In genomic region chr19:58097349-58097748, GRCh38 we compare ENCODE assay signal across 8 cellular contexts. TPM values are rescaled to one million over a fixed set of nuclear protein-coding genes. Genes with fewer than 3 reads are reported as not detected.
DNase-seq lines count a peak whose midpoint lies in the region; ATAC-seq, FAIRE-seq and TF ChIP-seq lines count a peak whose summit lies in the region.

No MANE protein-coding gene starts in this region.

- no peak for TF ChIP-seq EP300 in HepG2 (IDR thresholded peaks at IDR 0.05; ENCODE audit: low read depth in 2 of 2, low read length in 2 of 2)
- TF ChIP-seq EP300 in HepG2 (CRISPR knock-in tag; IDR thresholded peaks at IDR 0.05; ENCODE audit: borderline replicate concordance), result no peak

- H3K4me3 Mint-ChIP-seq in natural killer cell, result peak overlapping the region; percentile 88

- intact Hi-C loops in HepG2 (cut with micrococcal nuclease; ENCODE audit: unreplicated experiment), result no loop called here
- intact Hi-C loops in natural killer cell (cut with micrococcal nuclease), result no loop called here
- intact Hi-C loops in aorta (cut with DNase I), result loop anchor here in 1 of 2 donors (5.0 kb wide), 1 partner anchor 40 kb away; the partner anchor contains the start of gene ZNF135
- intact Hi-C loops in head of caudate nucleus (cut with DNase I), result loop anchor here (10.0 kb wide), 1 partner anchor 57 kb away; the partner anchor contains the start of gene ZNF329

- no peak for FAIRE-seq in HepG2 (lab: Jason Lieb, UNC)

- no peaks in the 10 kb centered on the region for H3K36me3 ChIP-seq in liver (ENCODE audit: control insufficient read depth in 4 of 4, insufficient read depth in 3 of 4, low read depth in 1 of 4, low read length in 3 of 4)
- no peaks in the 10 kb centered on the region for H3K36me3 ChIP-seq in HepG2 (replicated peaks in 1 of 2; ENCODE audit: control insufficient read depth in 1 of 2, insufficient read depth in 2 of 2, low read length in 2 of 2)
- peaks cover 5% of the 10 kb centered on the region for H3K36me3 ChIP-seq in ectodermal cell (ENCODE audit: control insufficient read depth, insufficient read depth, low read length)
- no peaks in the 10 kb centered on the region for H3K36me3 ChIP-seq in aorta (ENCODE audit: control insufficient read depth in 1 of 2, insufficient read depth in 2 of 2, low read length in 1 of 2)

- TF ChIP-seq POLR2A in HepG2 (IDR thresholded peaks at IDR 0.05; ENCODE audit: insufficient read depth in 1 of 2, low read depth in 2 of 2, low read length in 2 of 2), result no peak

- H3K4me2 ChIP-seq in HepG2 (ENCODE audit: low read depth, low read length), result no peak overlapping the region

- no peak overlapping the region for H3K27ac ChIP-seq in liver (ENCODE audit: low read depth in 1 of 2, low read length in 2 of 2)
- H3K27ac ChIP-seq in HepG2 (ENCODE audit: extremely low read length, insufficient read depth, low read length), result no peak overlapping the region
- H3K27ac ChIP-seq in ectodermal cell (ENCODE audit: insufficient read depth, low read depth, low read length, poor library complexity, severe bottlenecking), result peak overlapping the region; percentile 99
- H3K27ac ChIP-seq in aorta (ENCODE audit: low read depth in 1 of 2, low read length in 2 of 2), result no peak overlapping the region

- no peaks in the 10 kb centered on the region for H4K20me1 ChIP-seq in HepG2 (ENCODE audit: insufficient read depth, low read length)

- ATAC-seq in HepG2, result no peak
- no peak for ATAC-seq in natural killer cell
- no peak for ATAC-seq in aorta (ENCODE audit: low FRiP score)
- ATAC-seq in HG02642 (IDR thresholded peaks at IDR 0.05; ENCODE audit: poor library complexity, unreplicated experiment), result no peak

- peaks cover 3 to 8% of the 10 kb centered on the region in 2 donors for H3K9me3 Mint-ChIP-seq in natural killer cell

- POLR2A ChIA-PET in HepG2 (lab: Yijun Ruan, JAX), result no interaction called here

- H2AFZ ChIP-seq in HepG2 (ENCODE audit: low read length), result no peak overlapping the region

- peak overlapping the region; percentile 27 to 92 (median 38) for H3K4me3 ChIP-seq in liver (ENCODE audit: low read depth in 1 of 3, low read length in 3 of 3)
- no peak overlapping the region for H3K4me3 ChIP-seq in HepG2 (replicated peaks in 1 of 3; ENCODE audit: insufficient read depth in 1 of 3, low read depth in 2 of 3, low read length in 3 of 3)
- H3K4me3 ChIP-seq in ectodermal cell (ENCODE audit: insufficient read depth, low read depth, low read length), result peak overlapping the region; percentile 76
- H3K4me3 ChIP-seq in aorta (ENCODE audit: low read length in 2 of 2), result peak overlapping the region; percentile 62 to 88

- in situ Hi-C loops in HepG2 (cut with HindIII; ENCODE audit: extremely low pct_ligation_motif_present, low pct_unique_long_range_greater_than_20kb), result no loop called here

- no TSS peak for BruUV-seq in HepG2 (replicated peaks; lab: Mats Ljungman, UMichigan)

- H3K27ac Mint-ChIP-seq in natural killer cell, result peak overlapping the region; percentile 98 to 99

- H3K9me3 ChIP-seq in liver (ENCODE audit: control insufficient read depth in 4 of 4, low read length in 3 of 4) (peaks cover 17 to 32% (median 24%) of the 10 kb centered on the region in 4 donors), HepG2 (ENCODE audit: low read length) (peaks cover 89% of the 10 kb centered on the region), ectodermal cell (ENCODE audit: control insufficient read depth, low read length) (no peaks in the 10 kb centered on the region), aorta (ENCODE audit: control insufficient read depth, low read length) (no peaks in the 10 kb centered on the region)

- H3K9ac ChIP-seq in liver (ENCODE audit: low read depth in 1 of 2, low read length in 2 of 2), result no peak overlapping the region
- H3K9ac ChIP-seq in HepG2 (ENCODE audit: insufficient read depth, low read depth, low read length), result no peak overlapping the region

- CTCF ChIA-PET in HepG2 (lab: Yijun Ruan, JAX; ENCODE audit: low intra/inter-chr PET ratio, low total read pairs), result no interaction called here

- H3K4me1 ChIP-seq in liver (ENCODE audit: control insufficient read depth in 4 of 4, insufficient read depth in 4 of 4, low read length in 3 of 4) (peaks cover 0 to 6% (median 3%) of the 10 kb centered on the region in 4 donors), HepG2 (ENCODE audit: insufficient read depth, low read length) (no peaks in the 10 kb centered on the region), ectodermal cell (ENCODE audit: control insufficient read depth, insufficient read depth, low read length) (no peaks in the 10 kb centered on the region), aorta (ENCODE audit: control insufficient read depth in 1 of 2, insufficient read depth in 2 of 2, low read length in 2 of 2) (peaks cover 0 to 1% of the 10 kb centered on the region in 2 donors)

- H3K36me3 Mint-ChIP-seq in natural killer cell, result peaks cover 8% of the 10 kb centered on the region

- peaks cover 14 to 34% of the 10 kb centered on the region in 2 donors for H3K4me1 Mint-ChIP-seq in natural killer cell

- TF ChIP-seq RAD21 in liver (IDR thresholded peaks at IDR 0.05) (no peak), HepG2 (CRISPR knock-in tag; IDR thresholded peaks at IDR 0.05) (no peak)

- TF ChIP-seq CTCF in liver (IDR thresholded peaks at IDR 0.05; ENCODE audit: low read depth, low read length, missing input control) (no peak), HepG2 (CRISPR knock-in tag; IDR thresholded peaks at IDR 0.05) (no peak), natural killer cell (IDR thresholded peaks at IDR 0.05) (no peak)

- H3K27me3 Mint-ChIP-seq in natural killer cell (ENCODE audit: low read depth in 2 of 2), result peaks cover 0 to 3% of the 10 kb centered on the region in 2 donors

- no peak for DNase-seq in HepG2 (ENCODE audit: low spot score)
- DNase-seq in natural killer cell, result no peak
- DNase-seq in aorta, result no peak
- no peak for DNase-seq in head of caudate nucleus
- DNase-seq in NCI-H446 treated with DMSO at 0.1 percent for 48 hours (lab: John Stamatoyannopoulos, UW), result no peak

- no peaks in the 10 kb centered on the region for H3K79me2 ChIP-seq in HepG2 (ENCODE audit: insufficient read depth, low read length)

- H3K27me3 ChIP-seq in liver (ENCODE audit: control insufficient read depth in 4 of 4, insufficient read depth in 4 of 4, low read length in 3 of 4) (no peaks in the 10 kb centered on the region), HepG2 (ENCODE audit: control insufficient read depth in 1 of 2, insufficient read depth in 2 of 2, low read length in 2 of 2) (no peaks in the 10 kb centered on the region), ectodermal cell (ENCODE audit: control insufficient read depth, insufficient read depth, low read length, poor library complexity, severe bottlenecking) (no peaks in the 10 kb centered on the region), aorta (ENCODE audit: control insufficient read depth in 1 of 2, insufficient read depth in 2 of 2, low read length in 1 of 2) (no peaks in the 10 kb centered on the region)

- WGBS in liver, result 53% methylated on average over 8 of the region's 8 CpGs
- WGBS in HepG2 (ENCODE audit: low lambda C conversion rate), result 49% methylated on average over 7 of the region's 8 CpGs
- 63 to 66% methylated on average over 8 of the region's 8 CpGs for WGBS in ectodermal cell, 2 experiments
- WGBS in aorta, 2 donors, result 32 to 35% methylated on average over 7 to 8 of the region's 8 CpGs

RNA-seq across cellular contexts. Expression of gene ZSCAN18, which starts 0.7 kb away (rescaled TPM):
- total RNA-seq in liver (10 to 100 TPM; 13.1 to 21.7 TPM), HepG2 (2016; rRNA removed; fragmentation: Illumina TruSeq; extraction: Trizol) (not detected in 2 replicates), natural killer cell (10 to 100 TPM; 29.9 to 42.7 (median 35.9) TPM), aorta (10 to 100 TPM; 58.6 to 62.7 TPM)
- polyA plus RNA-seq in liver (10 to 100 TPM in 1 of 2 donors, 1 to 10 TPM in 1; 2.1 to 10.3 TPM), HepG2 (2011; rRNA removed) (0.10 TPM in 1 of 2 replicates, not detected in the other), aorta (100 to 1,000 TPM in 1 of 2 donors, 10 to 100 TPM in 1; 24.0 to 104 TPM)
- not detected in 2 replicates for total RNA-seq in HepG2 (2016; cell fraction: cytosol; rRNA removed; fragmentation: Illumina TruSeq; extraction: Trizol; ENCODE audit: low read depth)
- total RNA-seq in HepG2 (2016; cell fraction: insoluble cytoplasmic fraction; rRNA removed; fragmentation: Illumina TruSeq; extraction: Trizol), result not detected in 2 replicates
- total RNA-seq in HepG2 (2016; cell fraction: membrane; rRNA removed; fragmentation: Illumina TruSeq; extraction: Trizol), result not detected in 2 replicates
- not detected in 2 replicates for total RNA-seq in HepG2 (2016; cell fraction: nucleus; rRNA removed; fragmentation: Illumina TruSeq; extraction: Trizol)
- not detected in 2 replicates for polyA plus RNA-seq in HepG2 (2011; cell fraction: cytosol; rRNA removed)
- not detected in 2 replicates for polyA plus RNA-seq in HepG2 (2011; cell fraction: nucleus; rRNA removed)
- not detected in 2 replicates for polyA plus RNA-seq in HepG2 (2012)
- not detected in 2 replicates for polyA plus RNA-seq in HepG2 (2016; cell fraction: cytosol; fragmentation: Illumina TruSeq; extraction: Trizol; ENCODE audit: low read depth)
- not detected in 2 replicates for polyA plus RNA-seq in HepG2 (2016; cell fraction: insoluble cytoplasmic fraction; fragmentation: Illumina TruSeq; extraction: Trizol; ENCODE audit: low read depth)
- not detected in 2 replicates for polyA plus RNA-seq in HepG2 (2016; cell fraction: membrane; fragmentation: Illumina TruSeq; extraction: Trizol; ENCODE audit: low read depth)
- polyA plus RNA-seq in HepG2 (2016; cell fraction: nucleus; fragmentation: Illumina TruSeq; extraction: Trizol; ENCODE audit: insufficient read depth, low read depth), result not detected in 2 replicates
- not detected in 2 replicates for polyA minus RNA-seq in HepG2 (2011; rRNA and poly(A)+ RNA removed; ENCODE audit: low replicate concordance)
- not detected in 2 replicates for polyA minus RNA-seq in HepG2 (2011; cell fraction: cytosol; rRNA and poly(A)+ RNA removed)
- polyA minus RNA-seq in HepG2 (2011; cell fraction: nucleus; rRNA and poly(A)+ RNA removed), result not detected in 2 replicates
- polyA plus RNA-seq in ectodermal cell (2013, experiment 1 of 4), result 73.5 TPM
- 75.2 TPM for polyA plus RNA-seq in ectodermal cell (2013, experiment 2 of 4)
- polyA plus RNA-seq in ectodermal cell (2013, experiment 3 of 4), result 75.8 TPM
- polyA plus RNA-seq in ectodermal cell (2013, experiment 4 of 4), result 90.2 TPM

RNA-seq across cellular contexts. Expression of gene ZNF135, which starts 38.3 kb away (rescaled TPM):
- total RNA-seq in liver, result 1 to 10 TPM in 1 of 2 donors, under 1 TPM in 1; 0.42 to 1.5 TPM
- under 1 TPM; 0.31 to 0.42 TPM for polyA plus RNA-seq in liver
- not detected in 2 replicates for total RNA-seq in HepG2 (2016; rRNA removed; fragmentation: Illumina TruSeq; extraction: Trizol)
- not detected in 2 replicates for total RNA-seq in HepG2 (2016; cell fraction: cytosol; rRNA removed; fragmentation: Illumina TruSeq; extraction: Trizol; ENCODE audit: low read depth)
- not detected in 2 replicates for total RNA-seq in HepG2 (2016; cell fraction: insoluble cytoplasmic fraction; rRNA removed; fragmentation: Illumina TruSeq; extraction: Trizol)
- total RNA-seq in HepG2 (2016; cell fraction: membrane; rRNA removed; fragmentation: Illumina TruSeq; extraction: Trizol), result not detected in 2 replicates
- not detected in 2 replicates for total RNA-seq in HepG2 (2016; cell fraction: nucleus; rRNA removed; fragmentation: Illumina TruSeq; extraction: Trizol)
- not detected in 2 replicates for polyA plus RNA-seq in HepG2 (2011; rRNA removed)
- not detected in 2 replicates for polyA plus RNA-seq in HepG2 (2011; cell fraction: cytosol; rRNA removed)
- not detected in 2 replicates for polyA plus RNA-seq in HepG2 (2011; cell fraction: nucleus; rRNA removed)
- polyA plus RNA-seq in HepG2 (2012), result not detected in 2 replicates
- not detected in 2 replicates for polyA plus RNA-seq in HepG2 (2016; cell fraction: cytosol; fragmentation: Illumina TruSeq; extraction: Trizol; ENCODE audit: low read depth)
- not detected in 2 replicates for polyA plus RNA-seq in HepG2 (2016; cell fraction: insoluble cytoplasmic fraction; fragmentation: Illumina TruSeq; extraction: Trizol; ENCODE audit: low read depth)
- not detected in 2 replicates for polyA plus RNA-seq in HepG2 (2016; cell fraction: membrane; fragmentation: Illumina TruSeq; extraction: Trizol; ENCODE audit: low read depth)
- polyA plus RNA-seq in HepG2 (2016; cell fraction: nucleus; fragmentation: Illumina TruSeq; extraction: Trizol; ENCODE audit: insufficient read depth, low read depth), result not detected in 2 replicates
- not detected in 2 replicates for polyA minus RNA-seq in HepG2 (2011; rRNA and poly(A)+ RNA removed; ENCODE audit: low replicate concordance)
- polyA minus RNA-seq in HepG2 (2011; cell fraction: cytosol; rRNA and poly(A)+ RNA removed), result not detected in 2 replicates
- polyA minus RNA-seq in HepG2 (2011; cell fraction: nucleus; rRNA and poly(A)+ RNA removed), result not detected in 2 replicates
- polyA plus RNA-seq in ectodermal cell (2013, experiment 1 of 4), result 6.6 TPM
- polyA plus RNA-seq in ectodermal cell (2013, experiment 2 of 4), result 7.0 TPM
- polyA plus RNA-seq in ectodermal cell (2013, experiment 3 of 4), result 5.4 TPM
- 6.8 TPM for polyA plus RNA-seq in ectodermal cell (2013, experiment 4 of 4)
- total RNA-seq in natural killer cell, result 1 to 10 TPM; 1.6 to 4.3 (median 4.3) TPM
- total RNA-seq in aorta, result 1 to 10 TPM; 3.4 to 6.6 TPM
- 10 to 100 TPM in 1 of 2 donors, 1 to 10 TPM in 1; 2.1 to 12.8 TPM for polyA plus RNA-seq in aorta

RNA-seq across cellular contexts. Expression of gene ZNF329, which starts 53.2 kb away (rescaled TPM):
- total RNA-seq in liver (1 to 10 TPM; 5.4 to 6.8 TPM), HepG2 (2016; rRNA removed; fragmentation: Illumina TruSeq; extraction: Trizol) (9.6 and 11.4 TPM in 2 replicates), natural killer cell (10 to 100 TPM; 13.0 to 14.9 (median 14.4) TPM), aorta (10 to 100 TPM in 1 of 2 donors, 1 to 10 TPM in 1; 9.4 to 10.6 TPM)
- polyA plus RNA-seq in liver (1 to 10 TPM; 1.2 to 2.2 TPM), HepG2 (2011; rRNA removed) (3.8 and 4.6 TPM in 2 replicates), aorta (1 to 10 TPM; 4.1 to 5.5 TPM)
- total RNA-seq in HepG2 (2016; cell fraction: cytosol; rRNA removed; fragmentation: Illumina TruSeq; extraction: Trizol; ENCODE audit: low read depth), result 3.2 and 3.3 TPM in 2 replicates
- 8.8 and 10.9 TPM in 2 replicates for total RNA-seq in HepG2 (2016; cell fraction: insoluble cytoplasmic fraction; rRNA removed; fragmentation: Illumina TruSeq; extraction: Trizol)
- total RNA-seq in HepG2 (2016; cell fraction: membrane; rRNA removed; fragmentation: Illumina TruSeq; extraction: Trizol), result 6.3 and 7.1 TPM in 2 replicates
- total RNA-seq in HepG2 (2016; cell fraction: nucleus; rRNA removed; fragmentation: Illumina TruSeq; extraction: Trizol), result 4.4 and 7.0 TPM in 2 replicates
- 2.2 and 4.1 TPM in 2 replicates for polyA plus RNA-seq in HepG2 (2011; cell fraction: cytosol; rRNA removed)
- polyA plus RNA-seq in HepG2 (2011; cell fraction: nucleus; rRNA removed), result 1.9 and 2.6 TPM in 2 replicates
- 4.6 and 5.2 TPM in 2 replicates for polyA plus RNA-seq in HepG2 (2012)
- 0.80 and 1.1 TPM in 2 replicates for polyA plus RNA-seq in HepG2 (2016; cell fraction: cytosol; fragmentation: Illumina TruSeq; extraction: Trizol; ENCODE audit: low read depth)
- polyA plus RNA-seq in HepG2 (2016; cell fraction: insoluble cytoplasmic fraction; fragmentation: Illumina TruSeq; extraction: Trizol; ENCODE audit: low read depth), result 7.3 and 7.6 TPM in 2 replicates
- 3.3 and 3.9 TPM in 2 replicates for polyA plus RNA-seq in HepG2 (2016; cell fraction: membrane; fragmentation: Illumina TruSeq; extraction: Trizol; ENCODE audit: low read depth)
- 6.0 and 7.0 TPM in 2 replicates for polyA plus RNA-seq in HepG2 (2016; cell fraction: nucleus; fragmentation: Illumina TruSeq; extraction: Trizol; ENCODE audit: insufficient read depth, low read depth)
- 1.8 and 3.5 TPM in 2 replicates for polyA minus RNA-seq in HepG2 (2011; rRNA and poly(A)+ RNA removed; ENCODE audit: low replicate concordance)
- polyA minus RNA-seq in HepG2 (2011; cell fraction: cytosol; rRNA and poly(A)+ RNA removed), result 3.0 and 4.4 TPM in 2 replicates
- 3.5 and 7.2 TPM in 2 replicates for polyA minus RNA-seq in HepG2 (2011; cell fraction: nucleus; rRNA and poly(A)+ RNA removed)
- polyA plus RNA-seq in ectodermal cell (2013, experiment 1 of 4), result 19.2 TPM
- 23.8 TPM for polyA plus RNA-seq in ectodermal cell (2013, experiment 2 of 4)
- 14.7 TPM for polyA plus RNA-seq in ectodermal cell (2013, experiment 3 of 4)
- 16.1 TPM for polyA plus RNA-seq in ectodermal cell (2013, experiment 4 of 4)

Comparison
In these comparisons a context has a peak if more than half of its experiments do, and no peak if none do; other contexts are left out.
1. H3K4me3 ChIP-seq: peak in liver (3 of 3), ectodermal cell (single experiment) and aorta (2 of 2); none in HepG2 (0 of 3).
2. RNA of gene ZSCAN18, which starts 0.7 kb away (total RNA-seq): 58.6 to 62.7 TPM in aorta, 29.9 to 42.7 TPM in natural killer cell and 13.1 to 21.7 TPM in liver; not detected in HepG2; every median in the first group is over 10 times any median in the second.